33 cellular contexts compared by ENCODE assay signal in genomic region chr21:45176141-45176540, GRCh38.
"Had no signal": no experiment of that assay in that cellular context is flagged by ENCODE, and none has a peak within 500 bp of the region (broad histone marks: within the 10 kb centered on the region; RNA-seq: fewer than 3 reads in every experiment).

No MANE protein-coding gene starts in this region.

- H3K27ac ChIP-seq: adrenal gland, body of pancreas, breast epithelium, PC-9, VCaP had no signal

- H3K27me3 Mint-ChIP-seq: activated B cell treated with CpG ODN at 0.5 μM for 24 hours; activated CD8-positive, alpha-beta T cell treated with anti-CD3 and anti-CD28 coated beads for 36 hours had no signal

- H3K36me3 ChIP-seq: breast epithelium, MG63 had no signal

- H3K4me3 ChIP-seq: adrenal gland, body of pancreas, breast epithelium, MG63, PC-9 had no signal

- H3K4me3 Mint-ChIP-seq: activated B cell treated with CpG ODN at 0.5 μM for 24 hours; activated CD8-positive, alpha-beta T cell treated with anti-CD3 and anti-CD28 coated beads for 36 hours; activated naive CD4-positive, alpha-beta T cell treated with anti-CD3 and anti-CD28 coated beads for 36 hours; activated T-cell treated with anti-CD3 and anti-CD28 coated beads, Interleukin-2, amount 50 U/mL, for 4 hours; activated T-helper 1 cell treated with anti-CD3 and anti-CD28 coated beads, Interleukin-12 subunit alpha, Interleukin-12 subunit beta, Interleukin-2, Interleukin-4 antibody, amounts not matched to agents 30 ng/mL and 10 ng/mL and 1 ng/mL, durations not matched to agents 14 hours and 24 hours and 36 hours had no signal

- H3K4me1 ChIP-seq: adrenal gland, body of pancreas, breast epithelium had no signal

- H2AFZ ChIP-seq: PC-9 had no signal

- ATAC-seq: activated CD8-positive, alpha-beta T cell treated with anti-CD3 and anti-CD28 coated beads for 36 hours; activated naive CD4-positive, alpha-beta T cell treated with anti-CD3 and anti-CD28 coated beads, Interleukin-2, amount 50 U/mL, for 72 hours; activated T-cell treated with anti-CD3 and anti-CD28 coated beads, Interleukin-2, amount 50 U/mL, for 4 hours; body of pancreas had no signal

- H3K36me3 Mint-ChIP-seq: activated naive CD4-positive, alpha-beta T cell treated with anti-CD3 and anti-CD28 coated beads, Interleukin-2, amount 50 U/mL, for 72 hours had no signal

- H3K4me1 Mint-ChIP-seq: activated B cell treated with CpG ODN at 0.5 μM for 24 hours had no signal

- H3K9me3 Mint-ChIP-seq: activated B cell treated with CpG ODN at 0.5 μM for 24 hours; activated CD8-positive, alpha-beta T cell treated with anti-CD3 and anti-CD28 coated beads for 36 hours; activated naive CD4-positive, alpha-beta T cell treated with anti-CD3 and anti-CD28 coated beads for 36 hours; activated naive CD4-positive, alpha-beta T cell treated with anti-CD3 and anti-CD28 coated beads, Interleukin-2, amount 50 U/mL, for 72 hours; activated T-cell treated with anti-CD3 and anti-CD28 coated beads, Interleukin-2, amount 50 U/mL, for 4 hours; activated T-helper 1 cell treated with anti-CD3 and anti-CD28 coated beads, Interleukin-12 subunit alpha, Interleukin-12 subunit beta, Interleukin-2, Interleukin-4 antibody, amounts not matched to agents 30 ng/mL and 10 ng/mL and 1 ng/mL, durations not matched to agents 14 hours and 24 hours and 36 hours had no signal

- DNase-seq: activated B cell treated with CpG ODN at 0.5 μM for 24 hours; activated CD4-positive, alpha-beta T cell treated with anti-CD3 and anti-CD28 coated beads for 4 hours; activated CD4-positive, CD25-positive, alpha-beta regulatory T cell treated with anti-CD3 and anti-CD28 coated beads, Interleukin-2, amount 50 U/mL, for 72 hours; activated CD8-positive, alpha-beta T cell treated with anti-CD3 and anti-CD28 coated beads for 36 hours; activated gamma-delta T cell treated with Interleukin-2 at 50 U/mL for 16 hours; activated naive CD4-positive, alpha-beta T cell treated with anti-CD3 and anti-CD28 coated beads for 36 hours; activated T-cell treated with anti-CD3 and anti-CD28 coated beads for 4 hours; activated T-cell treated with anti-CD3 and anti-CD28 coated beads, Interleukin-2, amount 50 U/mL, for 4 hours; adrenal gland; body of pancreas; caudate nucleus; Kasumi-1; KG1; MG63; NCI-H1048; NCI-H1105 treated with DMSO at 0.1 percent for 48 hours; NCI-H1436; NCI-H1694; NCI-H1930; NCI-H2081 treated with DMSO at 0.1 percent for 48 hours; NCI-H226; NCI-H446 treated with DMSO at 0.1 percent for 48 hours; NCI-H524; PC-9; Right ventricle myocardium superior; SW 1271; T-helper 1 cell; T-helper 2 cell; T-helper 9 cell had no signal

- H3K27ac Mint-ChIP-seq: activated B cell treated with CpG ODN at 0.5 μM for 24 hours; activated CD8-positive, alpha-beta T cell treated with anti-CD3 and anti-CD28 coated beads for 36 hours; activated naive CD4-positive, alpha-beta T cell treated with anti-CD3 and anti-CD28 coated beads for 36 hours; activated T-helper 1 cell treated with anti-CD3 and anti-CD28 coated beads, Interleukin-12 subunit alpha, Interleukin-12 subunit beta, Interleukin-2, Interleukin-4 antibody, amounts not matched to agents 30 ng/mL and 10 ng/mL and 1 ng/mL, durations not matched to agents 14 hours and 24 hours and 36 hours had no signal

- H3K9me3 ChIP-seq: adrenal gland, body of pancreas, breast epithelium, MG63 had no signal

- H3K4me2 ChIP-seq: PC-9 had no signal

- H3K27me3 ChIP-seq: adrenal gland, body of pancreas, breast epithelium, MG63 had no signal
